10 cellular contexts compared by ENCODE assay signal in genomic region chr20:58634818-58635665, GRCh38. TPM values are rescaled to one million over a fixed set of nuclear protein-coding genes. Genes with fewer than 3 reads are reported as not detected.
DNase-seq lines count a peak whose midpoint lies in the region; ATAC-seq and TF ChIP-seq lines count a peak whose summit lies in the region.
"Had no signal": no experiment of that assay in that cellular context is flagged by ENCODE, and none has a peak within 500 bp of the region (broad histone marks: within the 10 kb centered on the region; RNA-seq: fewer than 3 reads in every experiment).

No MANE protein-coding gene starts in this region.

- no peaks in the 10 kb centered on the region for H4K20me1 ChIP-seq in BLaER1 treated with 17β-estradiol and CSF1 and Interleukin-3, amounts not matched to agents 10 nM and 100 nM
- no peaks in the 10 kb centered on the region for H4K20me1 ChIP-seq in smooth muscle cell (ENCODE audit: low read depth)
- no peaks in the 10 kb centered on the region for H4K20me1 ChIP-seq in neural progenitor cell (ENCODE audit: low read depth)

- CTCF ChIA-PET in MCF 10A (lab: Yijun Ruan, JAX): interaction anchor here (0.5 kb wide), 1 partner anchor 1591 kb away, joined by 3 read pairs; no protein-coding TSS in a partner anchor

- peak; percentile 71 for DNase-seq in activated naive CD4-positive, alpha-beta T cell treated with anti-CD3 and anti-CD28 coated beads, Interleukin-2, amount 50 U/mL, for 16 hours
- DNase-seq in smooth muscle cell (lab: John Stamatoyannopoulos, UW; ENCODE audit: unreplicated experiment) (no peak), MCF 10A (ENCODE audit: unreplicated experiment) (no peak), NOMO-1 (lab: John Stamatoyannopoulos, UW; ENCODE audit: unreplicated experiment in 2 of 2) (no peak), neural progenitor cell (ENCODE audit: low spot score) (no peak), DMS53 (lab: John Stamatoyannopoulos, UW) (no peak)

- H3K9me3 Mint-ChIP-seq in MCF 10A (ENCODE audit: unreplicated experiment) (no peaks in the 10 kb centered on the region), neural progenitor cell (no peaks in the 10 kb centered on the region)

- no TSS peak for BruUV-seq in MCF 10A (replicated peaks; lab: Mats Ljungman, UMichigan)

- peak; percentile 51 for ATAC-seq in HG02870 (IDR thresholded peaks at IDR 0.05; ENCODE audit: unreplicated experiment)

- no peaks in the 10 kb centered on the region for H3K36me3 ChIP-seq in BLaER1 treated with 17β-estradiol and CSF1 and Interleukin-3, amounts not matched to agents 10 nM and 100 nM
- H3K36me3 ChIP-seq in smooth muscle cell (ENCODE audit: low read depth): no peaks in the 10 kb centered on the region
- no peaks in the 10 kb centered on the region for H3K36me3 ChIP-seq in neural progenitor cell
- H3K36me3 ChIP-seq: pancreas had no signal

- TF ChIP-seq CTCF in smooth muscle cell (IDR thresholded peaks at IDR 0.05; ENCODE audit: borderline replicate concordance, insufficient read depth, poor library complexity, severe bottlenecking) (no peak), MCF 10A (IDR thresholded peaks at IDR 0.05; ENCODE audit: unreplicated experiment) (no peak), neural progenitor cell (IDR thresholded peaks at IDR 0.05) (no peak)

- intact Hi-C loops in MCF 10A (cut with micrococcal nuclease): no loop called here

- H3K9me3 ChIP-seq in BLaER1 treated with 17β-estradiol and CSF1 and Interleukin-3, amounts not matched to agents 10 nM and 100 nM (replicated peaks in 1 of 11): no peaks in the 10 kb centered on the region
- no peaks in the 10 kb centered on the region for H3K9me3 ChIP-seq in smooth muscle cell (replicated peaks; ENCODE audit: low read depth)
- no peaks in the 10 kb centered on the region for H3K9me3 ChIP-seq in neural progenitor cell (ENCODE audit: low read depth)
- H3K9me3 ChIP-seq: pancreas had no signal

- no peak overlapping the region for H3K4me3 ChIP-seq in BLaER1 treated with 17β-estradiol and CSF1 and Interleukin-3, amounts not matched to agents 10 nM and 100 nM
- H3K4me3 ChIP-seq in smooth muscle cell: no peak overlapping the region
- no peak overlapping the region for H3K4me3 ChIP-seq in neural progenitor cell
- H3K4me3 ChIP-seq: coronary artery, pancreas had no signal

- peak overlapping the region; percentile 67 to 87 (median 81) for H3K4me2 ChIP-seq in BLaER1 treated with 17β-estradiol and CSF1 and Interleukin-3, amounts not matched to agents 10 nM and 100 nM
- peak overlapping the region; percentile 32 for H3K4me2 ChIP-seq in smooth muscle cell
- no peak overlapping the region for H3K4me2 ChIP-seq in neural progenitor cell

- no peak overlapping the region for H3K27ac Mint-ChIP-seq in MCF 10A (ENCODE audit: low read depth, unreplicated experiment)
- no peak overlapping the region for H3K27ac Mint-ChIP-seq in neural progenitor cell

- peaks cover 12 to 22% (median 15%) of the 10 kb centered on the region in 10 experiments for H3K4me1 ChIP-seq in BLaER1 treated with 17β-estradiol and CSF1 and Interleukin-3, amounts not matched to agents 10 nM and 100 nM
- peaks cover 5% of the 10 kb centered on the region for H3K4me1 ChIP-seq in smooth muscle cell (ENCODE audit: low read depth)
- no peaks in the 10 kb centered on the region for H3K4me1 ChIP-seq in neural progenitor cell
- H3K4me1 ChIP-seq: pancreas had no signal

- peaks cover 4% of the 10 kb centered on the region for H3K4me1 Mint-ChIP-seq in MCF 10A (ENCODE audit: insufficient read depth, unreplicated experiment)
- H3K4me1 Mint-ChIP-seq in neural progenitor cell: peaks cover 7% of the 10 kb centered on the region

- H3F3A ChIP-seq in smooth muscle cell (ENCODE audit: low read depth) (peaks cover 4% of the 10 kb centered on the region), neural progenitor cell (ENCODE audit: low read depth) (no peaks in the 10 kb centered on the region)

- H3K9ac ChIP-seq in BLaER1 treated with 17β-estradiol and CSF1 and Interleukin-3, amounts not matched to agents 10 nM and 100 nM: peak overlapping the region in 5 of 11 experiments; percentile 7 to 40 (median 37); a peak in 5 of 22 replicates
- H3K9ac ChIP-seq in smooth muscle cell (ENCODE audit: low read depth) (no peak overlapping the region), neural progenitor cell (no peak overlapping the region)

- H2AFZ ChIP-seq in smooth muscle cell (ENCODE audit: low read depth) (no peak overlapping the region), neural progenitor cell (replicated peaks) (no peak overlapping the region)

- POLR2A ChIA-PET in MCF 10A (lab: Yijun Ruan, JAX): no interaction called here

- no peaks in the 10 kb centered on the region for H3K79me2 ChIP-seq in smooth muscle cell (ENCODE audit: low read depth)
- no peaks in the 10 kb centered on the region for H3K79me2 ChIP-seq in neural progenitor cell (ENCODE audit: low read depth)

- H3K27me3 ChIP-seq in BLaER1 treated with 17β-estradiol and CSF1 and Interleukin-3, amounts not matched to agents 10 nM and 100 nM: no peaks in the 10 kb centered on the region
- no peaks in the 10 kb centered on the region for H3K27me3 ChIP-seq in smooth muscle cell (ENCODE audit: low read depth)
- H3K27me3 ChIP-seq in neural progenitor cell: no peaks in the 10 kb centered on the region
- H3K27me3 ChIP-seq: pancreas had no signal

- WGBS in smooth muscle cell (ENCODE audit: low lambda C conversion rate): 66% methylated on average over 28 of the region's 28 CpGs

- no peak overlapping the region for H3K27ac ChIP-seq in BLaER1 treated with 17β-estradiol and CSF1 and Interleukin-3, amounts not matched to agents 10 nM and 100 nM
- H3K27ac ChIP-seq in smooth muscle cell (ENCODE audit: low read depth): peak overlapping the region; percentile 88
- H3K27ac ChIP-seq in neural progenitor cell: no peak overlapping the region
- H3K27ac ChIP-seq: coronary artery, pancreas had no signal

- H3K4me3 Mint-ChIP-seq in MCF 10A (ENCODE audit: unreplicated experiment) (no peak overlapping the region), neural progenitor cell (no peak overlapping the region)

- H3K36me3 Mint-ChIP-seq in MCF 10A (ENCODE audit: insufficient read depth, unreplicated experiment) (peaks cover 5% of the 10 kb centered on the region), neural progenitor cell (no peaks in the 10 kb centered on the region)

- no peaks in the 10 kb centered on the region for H3K27me3 Mint-ChIP-seq in MCF 10A (ENCODE audit: insufficient read depth, unreplicated experiment)
- H3K27me3 Mint-ChIP-seq in neural progenitor cell (ENCODE audit: insufficient read depth, low read depth): peaks cover 7% of the 10 kb centered on the region

RNA-seq across cellular contexts. Expression of gene STX16, which starts 16.0 kb away (rescaled TPM):
- total RNA-seq in smooth muscle cell (31.3 and 35.8 TPM in 2 replicates), MCF 10A (2022) (93.3 and 108 TPM in 2 replicates), neural progenitor cell (ENCODE audit: low replicate concordance) (41.2 and 46.6 TPM in 2 replicates)
- polyA plus RNA-seq in smooth muscle cell: 22.5 and 38.0 TPM in 2 replicates

RNA-seq across cellular contexts. Expression of gene NPEPL1, which starts 57.6 kb away (rescaled TPM):
- total RNA-seq in smooth muscle cell (12.1 and 17.7 TPM in 2 replicates), MCF 10A (2022) (23.4 and 25.8 TPM in 2 replicates), neural progenitor cell (ENCODE audit: low replicate concordance) (10.9 and 29.4 TPM in 2 replicates)
- polyA plus RNA-seq in smooth muscle cell: 32.9 and 46.7 TPM in 2 replicates
